ENCODE assay signal across 16 cellular contexts in the genomic region with DNA sequence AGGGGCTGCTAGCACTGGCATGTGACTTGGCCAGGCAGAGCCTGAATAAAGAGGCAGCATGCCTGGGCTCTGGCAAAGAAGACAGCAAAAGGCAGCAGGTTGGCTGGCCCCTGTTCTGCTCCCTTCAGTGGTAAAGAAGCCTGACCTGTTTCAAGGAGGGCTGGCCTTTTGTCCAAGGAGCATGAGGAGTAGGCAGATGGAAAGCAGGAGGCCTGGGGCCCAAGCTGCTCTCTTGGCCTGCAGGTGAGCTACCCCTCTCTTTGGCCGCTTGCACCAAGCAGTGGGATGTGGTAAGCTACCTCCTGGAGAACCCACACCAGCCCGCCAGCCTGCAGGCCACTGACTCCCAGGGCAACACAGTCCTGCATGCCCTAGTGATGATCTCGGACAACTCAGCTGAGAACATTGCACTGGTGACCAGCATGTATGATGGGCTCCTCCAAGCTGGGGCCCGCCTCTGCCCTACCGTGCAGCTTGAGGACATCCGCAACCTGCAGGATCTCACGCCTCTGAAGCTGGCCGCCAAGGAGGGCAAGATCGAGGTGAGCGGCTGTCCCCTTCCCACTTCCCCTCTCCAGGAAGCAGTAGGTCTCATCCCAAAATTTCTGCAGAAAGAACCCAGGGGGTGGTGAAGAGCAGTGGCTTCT.
"Had no signal": no experiment of that assay in that cellular context is flagged by ENCODE, and none has a peak within 500 bp of the region (broad histone marks: within the 10 kb centered on the region; RNA-seq: fewer than 3 reads in every experiment).

No MANE protein-coding gene starts in this region.

- DNase-seq: cortex of kidney; effector memory CD8-positive, alpha-beta T cell; gastrocnemius medialis; left ventricle myocardium inferior; lower lobe of right lung; midbrain; occipital lobe; pancreas; right cardiac atrium; stimulated activated CD4-positive, alpha-beta T cell treated with anti-CD3 and anti-CD28 coated beads, Interleukin-2, amount 100 ng/mL, for 48 hours had no signal

- H3K27me3 ChIP-seq: esophagus muscularis mucosa, gastrocnemius medialis, neural progenitor cell, pancreas, tibial nerve had no signal

- H2AFZ ChIP-seq: neural progenitor cell had no signal

- H3K27ac ChIP-seq: epithelial cell of prostate, esophagus muscularis mucosa, gastrocnemius medialis, left ventricle myocardium inferior, lower lobe of right lung, neural progenitor cell, pancreas, tibial nerve had no signal

- H3K36me3 ChIP-seq: gastrocnemius medialis, neural progenitor cell, pancreas had no signal

- H3K9me3 ChIP-seq: esophagus muscularis mucosa, gastrocnemius medialis, left ventricle myocardium inferior, lower lobe of right lung, pancreas, tibial nerve had no signal

- H3K9ac ChIP-seq: neural progenitor cell had no signal

- H3K4me3 ChIP-seq: esophagus muscularis mucosa, gastrocnemius medialis, left ventricle myocardium inferior, lower lobe of right lung, neural progenitor cell, pancreas, smooth muscle cell, tibial nerve had no signal

- ATAC-seq: effector memory CD8-positive, alpha-beta T cell; gastrocnemius medialis; lower lobe of right lung; natural killer cell treated with Interleukin-12 subunit alpha and Interleukin-12 subunit beta and Interleukin-15 and Interleukin-18, amount 100 ng/mL, for 72 hours; pancreas; right cardiac atrium had no signal

- H3K4me2 ChIP-seq: neural progenitor cell, smooth muscle cell had no signal

- H3K4me1 ChIP-seq: gastrocnemius medialis, neural progenitor cell had no signal
